8 cellular contexts compared by ENCODE assay signal in genomic region chr18:23238152-23238531, GRCh38.
DNase-seq lines count a peak whose midpoint lies in the region; ATAC-seq and TF ChIP-seq lines count a peak whose summit lies in the region.

No MANE protein-coding gene starts in this region.

- H3K36me3 ChIP-seq in CD8-positive, alpha-beta T cell (ENCODE audit: insufficient read depth, low read length) = no peaks in the 10 kb centered on the region
- no peaks in the 10 kb centered on the region for H3K36me3 ChIP-seq in SJSA1

- peaks cover 5% of the 10 kb centered on the region for H3K4me1 ChIP-seq in CD8-positive, alpha-beta T cell (ENCODE audit: insufficient read depth, low read length)
- H3K4me1 ChIP-seq in SJSA1 (replicated peaks) = peaks cover 22% of the 10 kb centered on the region

- no peaks in the 10 kb centered on the region for H3K27me3 Mint-ChIP-seq in CD8-positive, alpha-beta T cell (ENCODE audit: low read depth)

- CTCF ChIA-PET in CD8-positive, alpha-beta T cell (lab: Charles Lee) = interaction anchor here (1.6 kb wide), 1 partner anchor 9 kb away, joined by 4 read pairs; no protein-coding TSS in a partner anchor

- H3K9me3 Mint-ChIP-seq in CD8-positive, alpha-beta T cell = no peaks in the 10 kb centered on the region

- no peaks in the 10 kb centered on the region for H3K27me3 ChIP-seq in CD8-positive, alpha-beta T cell (ENCODE audit: insufficient read depth, low read length)
- no peaks in the 10 kb centered on the region for H3K27me3 ChIP-seq in SJSA1 (replicated peaks)

- H3K9me3 ChIP-seq in CD8-positive, alpha-beta T cell (ENCODE audit: low read length) = no peaks in the 10 kb centered on the region
- H3K9me3 ChIP-seq in SJSA1 (replicated peaks) = no peaks in the 10 kb centered on the region

- DNase-seq in CD8-positive, alpha-beta T cell = no peak
- peak; percentile 56 to 58 for DNase-seq in SJSA1 (ENCODE audit: low read depth in 1 of 2, low spot score in 2 of 2)
- peak; percentile 86 for DNase-seq in fibroblast of pulmonary artery (ENCODE audit: low read depth)
- peak; percentile 53 for DNase-seq in pons (ENCODE audit: low spot score)
- DNase-seq in cerebellar nuclear complex (lab: John Stamatoyannopoulos, UW) = no peak
- no peak for DNase-seq in ecto neural progenitor cell (ENCODE audit: low spot score)

- intact Hi-C loops in CD8-positive, alpha-beta T cell (cut with DNase I, micrococcal nuclease) = loop anchor here (10.0 kb wide), 2 partner anchors 103 to 303 kb away; partner anchors contain the start of genes CABLES1 (in 1 of the 2) and RBBP8 (in 1 of the 2)

- POLR2A ChIA-PET in CD8-positive, alpha-beta T cell (lab: Charles Lee) = no interaction called here

- H3K4me1 Mint-ChIP-seq in CD8-positive, alpha-beta T cell (ENCODE audit: low read depth) = peaks cover 7% of the 10 kb centered on the region

- TF ChIP-seq CTCF in CD8-positive, alpha-beta T cell (IDR thresholded peaks at IDR 0.05) = no peak
- no peak for TF ChIP-seq CTCF in fibroblast of pulmonary artery (IDR thresholded peaks at IDR 0.05; ENCODE audit: low read length, missing control alignments)

- ATAC-seq in CD8-positive, alpha-beta T cell = no peak
- ATAC-seq in GM19467 (IDR thresholded peaks at IDR 0.05; ENCODE audit: unreplicated experiment) (no peak), HG03571 (IDR thresholded peaks at IDR 0.05; ENCODE audit: unreplicated experiment) (no peak)

- peak overlapping the region; percentile 28 for H3K4me3 ChIP-seq in CD8-positive, alpha-beta T cell (ENCODE audit: low read depth, low read length)
- peak overlapping the region; percentile 11 for H3K4me3 ChIP-seq in SJSA1
- no peak overlapping the region for H3K4me3 ChIP-seq in fibroblast of pulmonary artery (replicated peaks; ENCODE audit: low read depth, low read length)

- H3K27ac Mint-ChIP-seq in CD8-positive, alpha-beta T cell = peak overlapping the region; percentile 47

- H3K4me3 Mint-ChIP-seq in CD8-positive, alpha-beta T cell = peak overlapping the region; percentile 63

- H3K27ac ChIP-seq in CD8-positive, alpha-beta T cell (ENCODE audit: low read depth, low read length) = no peak overlapping the region
- H3K27ac ChIP-seq in SJSA1 = peak overlapping the region; percentile 40

- H3K36me3 Mint-ChIP-seq in CD8-positive, alpha-beta T cell = no peaks in the 10 kb centered on the region

Comparison
In these comparisons a context has a peak if more than half of its experiments do, and no peak if none do; other contexts are left out.
1. DNase-seq: peak in SJSA1 (2 of 2), fibroblast of pulmonary artery (single experiment) and pons (single experiment); none in CD8-positive, alpha-beta T cell (0 of 7), cerebellar nuclear complex (0 of 2) and ecto neural progenitor cell (single experiment).